In genomic region chr2:145126146-145126545, GRCh38 we compare ENCODE assay signal across 25 cellular contexts.
"Had no signal": no experiment of that assay in that cellular context is flagged by ENCODE, and none has a peak within 500 bp of the region (broad histone marks: within the 10 kb centered on the region; RNA-seq: fewer than 3 reads in every experiment).

No MANE protein-coding gene starts in this region.

- FAIRE-seq: islet of Langerhans, keratinocyte had no signal

- H3K4me3 ChIP-seq: coronary artery, dorsolateral prefrontal cortex, esophagus squamous epithelium, gastrocnemius medialis, heart right ventricle, left lung, lower lobe of right lung, mucosa of descending colon had no signal

- DNase-seq: dermis blood vessel endothelial cell; dorsolateral prefrontal cortex; effector CD4-positive, alpha-beta T cell; effector memory CD4-positive, alpha-beta T cell; erythroblast; esophagus squamous epithelium; foreskin fibroblast; foreskin melanocyte; gastrocnemius medialis; glutamatergic neuron; head of caudate nucleus; heart right ventricle; hippocampal formation; left cardiac atrium; left lung; left ventricle myocardium superior; lower lobe of right lung; mesenchymal stem cell; mucosa of descending colon; naive B cell had no signal

- H3K36me3 ChIP-seq: esophagus squamous epithelium, gastrocnemius medialis, heart right ventricle, left lung, lower lobe of right lung had no signal

- H3K27ac ChIP-seq: coronary artery, dorsolateral prefrontal cortex, epithelial cell of prostate, esophagus squamous epithelium, gastrocnemius medialis, heart right ventricle, left lung, lower lobe of right lung had no signal

- ATAC-seq: esophagus mucosa, gastrocnemius medialis, heart right ventricle, left cardiac atrium, left lung, left ventricle myocardium superior, lower lobe of right lung, mucosa of descending colon had no signal

- H3K4me1 ChIP-seq: esophagus squamous epithelium, gastrocnemius medialis, heart right ventricle, left lung, lower lobe of right lung had no signal

- H3K9me3 ChIP-seq: esophagus squamous epithelium, gastrocnemius medialis, heart right ventricle, left lung, lower lobe of right lung, mucosa of descending colon had no signal

- H3K27me3 ChIP-seq: dorsolateral prefrontal cortex, esophagus squamous epithelium, gastrocnemius medialis, heart right ventricle, left lung had no signal
